In genomic region chr1:214136336-214136735, GRCh38 we compare ENCODE assay signal across 32 cellular contexts.
DNase-seq lines count a peak whose midpoint lies in the region; FAIRE-seq and TF ChIP-seq lines count a peak whose summit lies in the region.
"Had no signal": no experiment of that assay in that cellular context is flagged by ENCODE, and none has a peak within 500 bp of the region (broad histone marks: within the 10 kb centered on the region; RNA-seq: fewer than 3 reads in every experiment).

No MANE protein-coding gene starts in this region.

- CTCF ChIA-PET in mammary epithelial cell (lab: Charles Lee; ENCODE audit: low non-redundant PET), result no interaction called here

- peaks cover 3% of the 10 kb centered on the region for H3K27me3 Mint-ChIP-seq in astrocyte (ENCODE audit: low read depth, unreplicated experiment)

- no peak overlapping the region for H3K4me3 Mint-ChIP-seq in astrocyte (ENCODE audit: unreplicated experiment)
- H3K4me3 Mint-ChIP-seq: central memory CD8-positive, alpha-beta T cell; T-helper 1 cell treated with Interleukin-12 subunit alpha and Interleukin-12 subunit beta and Interleukin-4 antibody, amounts not matched to agents 30 μg/mL and 1 μg/mL, for 36 hours had no signal

- TF ChIP-seq CTCF in mammary epithelial cell (conservative IDR thresholded peaks at IDR 0.05 in 1 of 2, IDR thresholded peaks at IDR 0.05 in 1 of 2; ENCODE audit: extremely low read depth in 1 of 2, insufficient read depth in 1 of 2, low read depth in 1 of 2, low read length in 2 of 2) (no peak), breast epithelium (IDR thresholded peaks at IDR 0.05) (no peak), astrocyte (IDR thresholded peaks at IDR 0.05; ENCODE audit: insufficient read depth, low read depth, low read length) (no peak), ascending aorta (IDR thresholded peaks at IDR 0.05) (no peak)

- DNase-seq in mammary epithelial cell (no peak), breast epithelium (ENCODE audit: low spot score in 2 of 2) (no peak), NOMO-1 (lab: John Stamatoyannopoulos, UW; ENCODE audit: unreplicated experiment in 2 of 2) (peak; percentile 25 to 44), astrocyte (ENCODE audit: low read depth) (peak; percentile 26), ascending aorta (ENCODE audit: low spot score in 2 of 2) (no peak), NCI-H1930 (lab: John Stamatoyannopoulos, UW) (no peak), iPS-NIHi11 (ENCODE audit: low spot score) (no peak)
- DNase-seq in stimulated activated CD8-positive, alpha-beta memory T cell treated with anti-CD3 and anti-CD28 coated beads, Interleukin-4, amount 100 ng/mL, for 48 hours, result no peak
- DNase-seq: activated CD4-positive, alpha-beta T cell treated with anti-CD3 and anti-CD28 coated beads, Interleukin-2, amount 50 U/mL, for 1 hour; activated naive CD4-positive, alpha-beta T cell treated with anti-CD3 and anti-CD28 coated beads, Interleukin-2, amount 50 U/mL, for 16 hours; AML-193; aorta; dermis blood vessel endothelial cell; DMS79; HCEC 1CT; hypothalamus; left ventricle myocardium superior; midbrain; NCI-H1417; NCI-H524; NK-92 treated with Interleukin-12 subunit alpha and Interleukin-12 subunit beta, amount 100 ng/mL, for 24 hours; pancreas; right cardiac atrium; stomach had no signal

- no peak for FAIRE-seq in astrocyte (lab: Jason Lieb, UNC)
- FAIRE-seq: A204.1, pancreas had no signal

- TF ChIP-seq POLR2A in breast epithelium (IDR thresholded peaks at IDR 0.05), result no peak

- H3K36me3 ChIP-seq in mammary epithelial cell (ENCODE audit: insufficient read depth, low read length) (no peaks in the 10 kb centered on the region), breast epithelium (no peaks in the 10 kb centered on the region), astrocyte (ENCODE audit: insufficient read depth, low read length) (no peaks in the 10 kb centered on the region), ascending aorta (no peaks in the 10 kb centered on the region)
- H3K36me3 ChIP-seq: pancreas, stomach, tibial nerve had no signal

- peaks cover 2% of the 10 kb centered on the region for H3K27me3 ChIP-seq in mammary epithelial cell (ENCODE audit: insufficient read depth, low read length)
- no peaks in the 10 kb centered on the region for H3K27me3 ChIP-seq in breast epithelium
- H3K27me3 ChIP-seq in astrocyte (ENCODE audit: insufficient read depth, low read length), result no peaks in the 10 kb centered on the region
- no peaks in the 10 kb centered on the region for H3K27me3 ChIP-seq in ascending aorta
- H3K27me3 ChIP-seq: pancreas, stomach, tibial nerve had no signal

- H3K9me3 ChIP-seq in mammary epithelial cell (replicated peaks; ENCODE audit: insufficient read depth, low read length), result no peaks in the 10 kb centered on the region
- H3K9me3 ChIP-seq in breast epithelium, result no peaks in the 10 kb centered on the region
- H3K9me3 ChIP-seq in astrocyte (ENCODE audit: insufficient read depth, low read depth, low read length), result no peaks in the 10 kb centered on the region
- H3K9me3 ChIP-seq in ascending aorta, result no peaks in the 10 kb centered on the region
- H3K9me3 ChIP-seq: pancreas, stomach, tibial nerve had no signal

- H3K79me2 ChIP-seq in mammary epithelial cell (ENCODE audit: insufficient read depth, low read length) (no peaks in the 10 kb centered on the region), astrocyte (ENCODE audit: insufficient read depth, low read length) (no peaks in the 10 kb centered on the region)

- no peak overlapping the region for H3K4me2 ChIP-seq in mammary epithelial cell (ENCODE audit: insufficient read depth, low read depth, low read length)
- H3K4me2 ChIP-seq in astrocyte (ENCODE audit: low read length), result no peak overlapping the region

- H3K4me1 ChIP-seq in mammary epithelial cell (ENCODE audit: insufficient read depth, low read length) (peaks cover 3% of the 10 kb centered on the region), breast epithelium (no peaks in the 10 kb centered on the region), astrocyte (ENCODE audit: insufficient read depth, low read length) (no peaks in the 10 kb centered on the region), ascending aorta (no peaks in the 10 kb centered on the region)
- H3K4me1 ChIP-seq: pancreas, stomach, tibial nerve had no signal

- H4K20me1 ChIP-seq in mammary epithelial cell (ENCODE audit: insufficient read depth, low read length), result no peaks in the 10 kb centered on the region
- no peaks in the 10 kb centered on the region for H4K20me1 ChIP-seq in astrocyte (ENCODE audit: insufficient read depth, low read length)

- intact Hi-C loops in mammary epithelial cell (cut with micrococcal nuclease), result no loop called here
- intact Hi-C loops in breast epithelium (cut with DNase I; ENCODE audit: low total_unique reads), result no loop called here
- intact Hi-C loops in ascending aorta (cut with DNase I), result no loop called here

- no TSS peak for BruUV-seq in mammary epithelial cell (replicated peaks; lab: Mats Ljungman, UMichigan)

- no peaks in the 10 kb centered on the region for H3K36me3 Mint-ChIP-seq in astrocyte (ENCODE audit: low read depth, unreplicated experiment)

- H3K9ac ChIP-seq in mammary epithelial cell (ENCODE audit: insufficient read depth, low read length) (no peak overlapping the region), astrocyte (ENCODE audit: low read length) (no peak overlapping the region)

- dilution Hi-C loops in mammary epithelial cell (cut with HindIII; ENCODE audit: low sequenced_read_pairs), result no loop called here

- in situ Hi-C loops in mammary epithelial cell (cut with MboI; ENCODE audit: low sequenced_read_pairs in 2 of 2), result loop anchor here in 1 of 2 donors (25.0 kb wide), 1 partner anchor 574 kb away; no protein-coding TSS in a partner anchor

- H3K27ac Mint-ChIP-seq in astrocyte (ENCODE audit: unreplicated experiment), result no peak overlapping the region
- H3K27ac Mint-ChIP-seq: T-helper 1 cell treated with Interleukin-12 subunit alpha and Interleukin-12 subunit beta and Interleukin-4 antibody, amounts not matched to agents 30 μg/mL and 1 μg/mL, for 36 hours had no signal

- peaks cover under 1% of the 10 kb centered on the region for H3K9me3 Mint-ChIP-seq in astrocyte (ENCODE audit: unreplicated experiment)
- H3K9me3 Mint-ChIP-seq: central memory CD8-positive, alpha-beta T cell; T-helper 1 cell treated with Interleukin-12 subunit alpha and Interleukin-12 subunit beta and Interleukin-4 antibody, amounts not matched to agents 30 μg/mL and 1 μg/mL, for 36 hours had no signal

- peaks cover 7% of the 10 kb centered on the region for H3K4me1 Mint-ChIP-seq in astrocyte (ENCODE audit: low read depth, unreplicated experiment)
- H3K4me1 Mint-ChIP-seq: central memory CD8-positive, alpha-beta T cell had no signal

- 19% methylated on average over 3 of the region's 3 CpGs for WGBS in mammary epithelial cell (ENCODE audit: low coverage, missing lambda C conversion rate)

- peak overlapping the region; percentile 21 for H2AFZ ChIP-seq in mammary epithelial cell (ENCODE audit: low read depth, low read length)
- H2AFZ ChIP-seq in astrocyte (ENCODE audit: low read depth, low read length), result no peak overlapping the region

- no peak overlapping the region for H3K27ac ChIP-seq in mammary epithelial cell (ENCODE audit: insufficient read depth, low read depth, low read length)
- H3K27ac ChIP-seq in breast epithelium, result no peak overlapping the region
- no peak overlapping the region for H3K27ac ChIP-seq in astrocyte (ENCODE audit: low read depth, low read length)
- no peak overlapping the region for H3K27ac ChIP-seq in ascending aorta
- H3K27ac ChIP-seq: HL-60, pancreas, RWPE1, SK-N-MC, stomach, tibial nerve, VCaP had no signal

- H3K4me3 ChIP-seq in mammary epithelial cell (replicated peaks in 1 of 3; ENCODE audit: insufficient read depth in 1 of 3, low read depth in 2 of 3, low read length in 3 of 3) (no peak overlapping the region), breast epithelium (no peak overlapping the region), astrocyte (ENCODE audit: insufficient read depth, low read depth, low read length) (no peak overlapping the region), ascending aorta (no peak overlapping the region)
- H3K4me3 ChIP-seq: pancreas, SK-N-MC, stomach, tibial nerve had no signal

Comparison
In these comparisons a context has a peak if more than half of its experiments do, and no peak if none do; other contexts are left out.
1. DNase-seq: peak in NOMO-1 (2 of 2) and astrocyte (single experiment); none in mammary epithelial cell (single experiment), breast epithelium (0 of 2), ascending aorta (0 of 2), stimulated activated CD8-positive, alpha-beta memory T cell treated with anti-CD3 and anti-CD28 coated beads, Interleukin-4, amount 100 ng/mL, for 48 hours (single experiment), NCI-H1930 (0 of 2) and iPS-NIHi11 (single experiment).